Comparison of ENCODE assay signal across 30 cellular contexts in genomic region chr5:99949969-99950524, GRCh38.
"Had no signal": no experiment of that assay in that cellular context is flagged by ENCODE, and none has a peak within 500 bp of the region (broad histone marks: within the 10 kb centered on the region; RNA-seq: fewer than 3 reads in every experiment).

No MANE protein-coding gene starts in this region.

- H3K27me3 ChIP-seq: brain microvascular endothelial cell, gastroesophageal sphincter had no signal

- H3K4me1 Mint-ChIP-seq: activated CD4-positive, alpha-beta T cell treated with anti-CD3 and anti-CD28 coated beads for 36 hours; activated CD4-positive, alpha-beta T cell treated with anti-CD3 and anti-CD28 coated beads, Interleukin-2, amount 10 ng/mL, durations not matched to agents 24 days and 14 days; activated CD8-positive, alpha-beta memory T cell treated with anti-CD3 and anti-CD28 coated beads, Interleukin-2, amount 10 ng/mL, durations not matched to agents 7 days and 5 days; activated naive CD4-positive, alpha-beta T cell treated with anti-CD3 and anti-CD28 coated beads, Interleukin-2, amount 10 ng/mL, durations not matched to agents 7 days and 5 days; activated naive CD8-positive, alpha-beta T cell treated with anti-CD3 and anti-CD28 coated beads, Interleukin-2, amount 10 ng/mL, durations not matched to agents 7 days and 5 days; central memory CD8-positive, alpha-beta T cell had no signal

- H3K4me3 ChIP-seq: gastroesophageal sphincter had no signal

- H3K36me3 Mint-ChIP-seq: activated CD4-positive, alpha-beta memory T cell treated with anti-CD3 and anti-CD28 coated beads for 36 hours; activated CD8-positive, alpha-beta memory T cell treated with anti-CD3 and anti-CD28 coated beads, Interleukin-2, amount 10 ng/mL, durations not matched to agents 7 days and 5 days; activated naive CD4-positive, alpha-beta T cell treated with anti-CD3 and anti-CD28 coated beads, Interleukin-2, amount 10 ng/mL, durations not matched to agents 7 days and 5 days; activated naive CD4-positive, alpha-beta T cell treated with anti-CD3 and anti-CD28 coated beads, Interleukin-2, amount 50 U/mL, for 72 hours; activated naive CD8-positive, alpha-beta T cell treated with anti-CD3 and anti-CD28 coated beads, Interleukin-2, amount 10 ng/mL, durations not matched to agents 7 days and 5 days had no signal

- H3K9me3 Mint-ChIP-seq: activated CD4-positive, alpha-beta memory T cell treated with anti-CD3 and anti-CD28 coated beads for 36 hours; activated CD4-positive, alpha-beta T cell treated with anti-CD3 and anti-CD28 coated beads, Interleukin-2, amount 10 ng/mL, durations not matched to agents 24 days and 14 days; activated naive CD4-positive, alpha-beta T cell treated with anti-CD3 and anti-CD28 coated beads, Interleukin-2, amount 10 ng/mL, durations not matched to agents 7 days and 5 days; activated naive CD4-positive, alpha-beta T cell treated with anti-CD3 and anti-CD28 coated beads, Interleukin-2, amount 50 U/mL, for 72 hours; activated naive CD8-positive, alpha-beta T cell treated with anti-CD3 and anti-CD28 coated beads, Interleukin-2, amount 10 ng/mL, durations not matched to agents 7 days and 5 days; activated T-helper 1 cell treated with anti-CD3 and anti-CD28 coated beads, Interleukin-12 subunit alpha, Interleukin-12 subunit beta, Interleukin-2, Interleukin-4 antibody, amounts not matched to agents 30 ng/mL and 10 ng/mL and 1 ng/mL, durations not matched to agents 14 hours and 24 hours and 36 hours; central memory CD8-positive, alpha-beta T cell had no signal

- H3K4me1 ChIP-seq: gastroesophageal sphincter had no signal

- H3K27me3 Mint-ChIP-seq: activated CD4-positive, alpha-beta memory T cell treated with anti-CD3 and anti-CD28 coated beads for 36 hours; activated CD4-positive, alpha-beta T cell treated with anti-CD3 and anti-CD28 coated beads for 36 hours; activated CD4-positive, alpha-beta T cell treated with anti-CD3 and anti-CD28 coated beads, Interleukin-2, amount 10 ng/mL, durations not matched to agents 24 days and 14 days; activated CD8-positive, alpha-beta memory T cell treated with anti-CD3 and anti-CD28 coated beads, Interleukin-2, amount 10 ng/mL, durations not matched to agents 7 days and 5 days; activated naive CD4-positive, alpha-beta T cell treated with anti-CD3 and anti-CD28 coated beads, Interleukin-2, amount 10 ng/mL, durations not matched to agents 7 days and 5 days; central memory CD8-positive, alpha-beta T cell; effector memory CD8-positive, alpha-beta T cell had no signal

- ATAC-seq: activated CD4-positive, alpha-beta T cell treated with anti-CD3 and anti-CD28 coated beads for 36 hours; activated CD8-positive, alpha-beta memory T cell treated with anti-CD3 and anti-CD28 coated beads, Interleukin-2, amount 10 ng/mL, durations not matched to agents 7 days and 5 days; activated CD8-positive, alpha-beta T cell treated with anti-CD3 and anti-CD28 coated beads, Interleukin-2, amount 10 ng/mL, durations not matched to agents 7 days and 5 days; activated naive CD4-positive, alpha-beta T cell treated with anti-CD3 and anti-CD28 coated beads, Interleukin-2, amount 50 U/mL, for 72 hours; effector memory CD8-positive, alpha-beta T cell; gastroesophageal sphincter had no signal

- H3K27ac Mint-ChIP-seq: activated CD4-positive, alpha-beta memory T cell treated with anti-CD3 and anti-CD28 coated beads for 36 hours; activated CD4-positive, alpha-beta T cell treated with anti-CD3 and anti-CD28 coated beads for 36 hours; activated CD4-positive, alpha-beta T cell treated with anti-CD3 and anti-CD28 coated beads, Interleukin-2, amount 10 ng/mL, durations not matched to agents 24 days and 14 days; activated CD8-positive, alpha-beta memory T cell treated with anti-CD3 and anti-CD28 coated beads, Interleukin-2, amount 10 ng/mL, durations not matched to agents 7 days and 5 days; activated CD8-positive, alpha-beta T cell treated with anti-CD3 and anti-CD28 coated beads, Interleukin-2, amount 10 ng/mL, durations not matched to agents 7 days and 5 days; activated naive CD4-positive, alpha-beta T cell treated with anti-CD3 and anti-CD28 coated beads, Interleukin-2, amount 10 ng/mL, durations not matched to agents 7 days and 5 days; activated naive CD4-positive, alpha-beta T cell treated with anti-CD3 and anti-CD28 coated beads, Interleukin-2, amount 50 U/mL, for 72 hours; activated naive CD8-positive, alpha-beta T cell treated with anti-CD3 and anti-CD28 coated beads, Interleukin-2, amount 10 ng/mL, durations not matched to agents 7 days and 5 days; activated T-helper 1 cell treated with anti-CD3 and anti-CD28 coated beads, Interleukin-12 subunit alpha, Interleukin-12 subunit beta, Interleukin-2, Interleukin-4 antibody, amounts not matched to agents 30 ng/mL and 10 ng/mL and 1 ng/mL, durations not matched to agents 14 hours and 24 hours and 36 hours; effector memory CD8-positive, alpha-beta T cell had no signal

- H3K9me3 ChIP-seq: gastroesophageal sphincter had no signal

- H3K4me3 Mint-ChIP-seq: activated CD4-positive, alpha-beta memory T cell treated with anti-CD3 and anti-CD28 coated beads for 36 hours; activated CD4-positive, alpha-beta T cell treated with anti-CD3 and anti-CD28 coated beads for 36 hours; activated CD4-positive, alpha-beta T cell treated with anti-CD3 and anti-CD28 coated beads, Interleukin-2, amount 10 ng/mL, durations not matched to agents 24 days and 14 days; activated CD8-positive, alpha-beta memory T cell treated with anti-CD3 and anti-CD28 coated beads, Interleukin-2, amount 10 ng/mL, durations not matched to agents 7 days and 5 days; activated CD8-positive, alpha-beta T cell treated with anti-CD3 and anti-CD28 coated beads, Interleukin-2, amount 10 ng/mL, durations not matched to agents 7 days and 5 days; activated naive CD4-positive, alpha-beta T cell treated with anti-CD3 and anti-CD28 coated beads, Interleukin-2, amount 10 ng/mL, durations not matched to agents 7 days and 5 days; activated naive CD8-positive, alpha-beta T cell treated with anti-CD3 and anti-CD28 coated beads, Interleukin-2, amount 10 ng/mL, durations not matched to agents 7 days and 5 days; activated T-helper 1 cell treated with anti-CD3 and anti-CD28 coated beads, Interleukin-12 subunit alpha, Interleukin-12 subunit beta, Interleukin-2, Interleukin-4 antibody, amounts not matched to agents 30 ng/mL and 10 ng/mL and 1 ng/mL, durations not matched to agents 14 hours and 24 hours and 36 hours; central memory CD8-positive, alpha-beta T cell; effector memory CD8-positive, alpha-beta T cell had no signal

- H3K36me3 ChIP-seq: brain microvascular endothelial cell, gastroesophageal sphincter had no signal

- H3K27ac ChIP-seq: brain microvascular endothelial cell, epithelial cell of prostate, gastroesophageal sphincter had no signal

- FAIRE-seq: astrocyte, bronchial epithelial cell, colon had no signal

- DNase-seq: activated CD4-positive, alpha-beta memory T cell treated with anti-CD3 and anti-CD28 coated beads for 36 hours; activated CD4-positive, alpha-beta T cell treated with anti-CD3 and anti-CD28 coated beads for 36 hours; activated CD4-positive, alpha-beta T cell treated with anti-CD3 and anti-CD28 coated beads, Interleukin-2, amount 10 ng/mL, durations not matched to agents 24 days and 14 days; activated CD4-positive, CD25-positive, alpha-beta regulatory T cell; activated CD4-positive, CD25-positive, alpha-beta regulatory T cell treated with anti-CD3 and anti-CD28 coated beads, Interleukin-2, amount 50 U/mL, for 72 hours; activated CD8-positive, alpha-beta memory T cell treated with anti-CD3 and anti-CD28 coated beads, Interleukin-2, amount 10 ng/mL, durations not matched to agents 7 days and 5 days; activated CD8-positive, alpha-beta memory T cell treated with anti-CD3 and anti-CD28 coated beads, Interleukin-2, amount 50 U/mL, for 4 hours; activated CD8-positive, alpha-beta T cell treated with anti-CD3 and anti-CD28 coated beads, Interleukin-2, amount 10 ng/mL, durations not matched to agents 7 days and 5 days; activated gamma-delta T cell; activated naive CD4-positive, alpha-beta T cell; activated naive CD4-positive, alpha-beta T cell treated with anti-CD3 and anti-CD28 coated beads, Interleukin-2, amount 10 ng/mL, durations not matched to agents 7 days and 5 days; activated naive CD8-positive, alpha-beta T cell treated with anti-CD3 and anti-CD28 coated beads, Interleukin-2, amount 10 ng/mL, durations not matched to agents 7 days and 5 days; activated T-cell treated with anti-CD3 and anti-CD28 coated beads, Interleukin-2, amount 50 U/mL, for 1 hour; activated T-cell treated with anti-CD3 and anti-CD28 coated beads, Interleukin-2, amount 50 U/mL, for 48 hours; brain microvascular endothelial cell; cortex of kidney; dermis blood vessel endothelial cell; effector CD4-positive, alpha-beta T cell; effector memory CD8-positive, alpha-beta T cell; foreskin fibroblast; head of caudate nucleus; T-helper 2 cell had no signal
